15 cellular contexts compared by ENCODE assay signal in genomic region chr4:168857009-168857408, GRCh38.
A peak's percentile ranks its signal among the peaks of the same experiment; 100 is the strongest.
DNase-seq lines count a peak whose midpoint lies in the region; ATAC-seq and TF ChIP-seq lines count a peak whose summit lies in the region.
"Had no signal": no experiment of that assay in that cellular context is flagged by ENCODE, and none has a peak within 500 bp of the region (broad histone marks: within the 10 kb centered on the region; RNA-seq: fewer than 3 reads in every experiment).

No MANE protein-coding gene starts in this region.

- H3K9me3 ChIP-seq in left ventricle myocardium inferior (replicated peaks), result no peaks in the 10 kb centered on the region
- H3K9me3 ChIP-seq in esophagus muscularis mucosa, result no peaks in the 10 kb centered on the region
- H3K9me3 ChIP-seq in vagina, result no peaks in the 10 kb centered on the region
- H3K9me3 ChIP-seq: left lung, tibial nerve had no signal

- TF ChIP-seq CTCF in left ventricle myocardium inferior (IDR thresholded peaks at IDR 0.05; ENCODE audit: borderline replicate concordance) (no peak), esophagus muscularis mucosa (IDR thresholded peaks at IDR 0.05) (peak in 2 of 3 experiments; percentile 16 to 36), vagina (IDR thresholded peaks at IDR 0.05) (no peak)

- H3K4me3 ChIP-seq in left ventricle myocardium inferior (no peak overlapping the region), esophagus muscularis mucosa (peak overlapping the region in 1 of 4 donors; percentile 2), vagina (no peak overlapping the region)
- H3K4me3 ChIP-seq: left lung, tibial nerve had no signal

- H3K4me1 ChIP-seq in left ventricle myocardium inferior (peaks cover 96% of the 10 kb centered on the region), esophagus muscularis mucosa (peaks cover 85 to 100% (median 99%) of the 10 kb centered on the region in 4 donors), vagina (peaks cover 80% of the 10 kb centered on the region)

- peaks cover 4% of the 10 kb centered on the region for H3K36me3 ChIP-seq in left ventricle myocardium inferior
- peaks cover 4 to 23% (median 11%) of the 10 kb centered on the region in 4 donors for H3K36me3 ChIP-seq in esophagus muscularis mucosa
- H3K36me3 ChIP-seq in vagina, result peaks cover 0 to 4% of the 10 kb centered on the region in 2 donors
- H3K36me3 ChIP-seq: left lung, tibial nerve had no signal

- DNase-seq in left ventricle myocardium inferior (no peak), cardiac septum (ENCODE audit: low spot score) (no peak), esophagus muscularis mucosa (ENCODE audit: extremely low spot score) (no peak), posterior vena cava (ENCODE audit: low spot score) (peak; percentile 43), vagina (ENCODE audit: extremely low spot score in 2 of 2) (no peak), globus pallidus (ENCODE audit: low spot score) (no peak), HCEC 1CT (no peak)
- DNase-seq: activated gamma-delta T cell treated with Interleukin-2 at 50 U/mL for 16 hours; CD4-positive, alpha-beta memory T cell; left lung; MM.1S; NCI-H2227 treated with DMSO at 0.1 percent for 48 hours had no signal

- H3K27ac ChIP-seq in left ventricle myocardium inferior (replicated peaks) (peak overlapping the region; percentile 86), esophagus muscularis mucosa (replicated peaks in 1 of 4) (peak overlapping the region; percentile 97 to 99 (median 99)), vagina (peak overlapping the region; percentile 77)
- H3K27ac ChIP-seq: VCaP had no signal

- ATAC-seq in HG02763 (IDR thresholded peaks at IDR 0.05; ENCODE audit: unreplicated experiment), result no peak
- ATAC-seq: left lung had no signal

- TF ChIP-seq EP300 in esophagus muscularis mucosa (IDR thresholded peaks at IDR 0.05), result no peak

- TF ChIP-seq POLR2A in esophagus muscularis mucosa (IDR thresholded peaks at IDR 0.05; ENCODE audit: low read depth), result no peak
- TF ChIP-seq POLR2A in vagina (IDR thresholded peaks at IDR 0.05), result no peak

- intact Hi-C loops in left ventricle myocardium inferior (cut with micrococcal nuclease) (no loop called here), cardiac septum (cut with DNase I) (no loop called here), esophagus muscularis mucosa (cut with DNase I) (no loop called here), posterior vena cava (cut with DNase I) (no loop called here), vagina (cut with DNase I) (no loop called here)

- 59% methylated on average over 6 of the region's 6 CpGs for WGBS in esophagus muscularis mucosa

- H3K27me3 ChIP-seq in left ventricle myocardium inferior (ENCODE audit: low read depth), result no peaks in the 10 kb centered on the region
- H3K27me3 ChIP-seq in esophagus muscularis mucosa, result no peaks in the 10 kb centered on the region
- H3K27me3 ChIP-seq in vagina, result no peaks in the 10 kb centered on the region
- H3K27me3 ChIP-seq: left lung, tibial nerve had no signal

Comparison
In these comparisons a context has a peak if more than half of its experiments do, and no peak if none do; other contexts are left out.
1. CTCF ChIP-seq: peak in esophagus muscularis mucosa (2 of 3); none in left ventricle myocardium inferior (single experiment) and vagina (0 of 3).
2. Peak in every context shown above with its lines, with median percentiles within 50 percentile points of each other: H3K27ac ChIP-seq.